ENCODE assay signal across 32 cellular contexts in genomic region chr20:54872440-54872839, GRCh38.
DNase-seq lines count a peak whose midpoint lies in the region; ATAC-seq, FAIRE-seq and TF ChIP-seq lines count a peak whose summit lies in the region.
"Had no signal": no experiment of that assay in that cellular context is flagged by ENCODE, and none has a peak within 500 bp of the region (broad histone marks: within the 10 kb centered on the region; RNA-seq: fewer than 3 reads in every experiment).

No MANE protein-coding gene starts in this region.

- no peaks in the 10 kb centered on the region for H3F3A ChIP-seq in neural progenitor cell (ENCODE audit: low read depth)

- no peaks in the 10 kb centered on the region for H3K27me3 Mint-ChIP-seq in neural progenitor cell (ENCODE audit: insufficient read depth, low read depth)
- H3K27me3 Mint-ChIP-seq: B cell; CD4-positive, alpha-beta T cell; CD4-positive, CD25-positive, alpha-beta regulatory T cell; CD8-positive, alpha-beta memory T cell had no signal

- H3K79me2 ChIP-seq in HepG2 (ENCODE audit: insufficient read depth, low read length) (no peaks in the 10 kb centered on the region), neural progenitor cell (ENCODE audit: low read depth) (no peaks in the 10 kb centered on the region)

- BruUV-seq in HepG2 (replicated peaks; lab: Mats Ljungman, UMichigan) = no TSS peak

- 4% methylated on average over 1 of the region's 1 CpG for WGBS in HepG2 (ENCODE audit: low lambda C conversion rate)
- WGBS in right lobe of liver (ENCODE audit: insufficient coverage, low coverage, low lambda C conversion rate, missing lambda C conversion rate) = 50% methylated on average over 1 of the region's 1 CpG

- H3K27me3 ChIP-seq in HepG2 (ENCODE audit: control insufficient read depth in 1 of 2, insufficient read depth in 2 of 2, low read length in 2 of 2) (no peaks in the 10 kb centered on the region), right lobe of liver (no peaks in the 10 kb centered on the region), neural progenitor cell (no peaks in the 10 kb centered on the region)
- H3K27me3 ChIP-seq: BE2C; BLaER1; BLaER1 treated with 17β-estradiol and CSF1 and Interleukin-3, amounts not matched to agents 10 nM and 100 nM had no signal

- no peak overlapping the region for H3K4me3 Mint-ChIP-seq in neural progenitor cell
- H3K4me3 Mint-ChIP-seq: B cell; CD14-positive monocyte; CD4-positive, alpha-beta memory T cell; CD4-positive, alpha-beta T cell; CD4-positive, CD25-positive, alpha-beta regulatory T cell; CD8-positive, alpha-beta memory T cell; CD8-positive, alpha-beta T cell had no signal

- H3K9me3 Mint-ChIP-seq in neural progenitor cell = no peaks in the 10 kb centered on the region

- H3K9ac ChIP-seq in HepG2 (ENCODE audit: insufficient read depth, low read depth, low read length) (no peak overlapping the region), neural progenitor cell (no peak overlapping the region)
- H3K9ac ChIP-seq: BLaER1; BLaER1 treated with 17β-estradiol and CSF1 and Interleukin-3, amounts not matched to agents 10 nM and 100 nM had no signal

- H3K4me1 ChIP-seq in HepG2 (ENCODE audit: insufficient read depth, low read length) (no peaks in the 10 kb centered on the region), right lobe of liver (no peaks in the 10 kb centered on the region), neural progenitor cell (no peaks in the 10 kb centered on the region)
- H3K4me1 ChIP-seq: A549; BE2C; BLaER1; BLaER1 treated with 17β-estradiol and CSF1 and Interleukin-3, amounts not matched to agents 10 nM and 100 nM; Caco-2 had no signal

- POLR2A ChIA-PET in HepG2 (lab: Yijun Ruan, JAX) = no interaction called here

- no peak overlapping the region for H3K27ac Mint-ChIP-seq in neural progenitor cell
- H3K27ac Mint-ChIP-seq: B cell; CD14-positive monocyte; CD4-positive, alpha-beta memory T cell; CD4-positive, alpha-beta T cell; CD4-positive, CD25-positive, alpha-beta regulatory T cell; CD8-positive, alpha-beta memory T cell; CD8-positive, alpha-beta T cell had no signal

- CTCF ChIA-PET in HepG2 (lab: Yijun Ruan, JAX; ENCODE audit: low intra/inter-chr PET ratio, low total read pairs) = no interaction called here

- no peak for DNase-seq in HepG2 (ENCODE audit: low spot score)
- no peak for DNase-seq in right lobe of liver
- no peak for DNase-seq in neural progenitor cell (ENCODE audit: low spot score)
- no peak for DNase-seq in DMS 273 (lab: John Stamatoyannopoulos, UW; ENCODE audit: unreplicated experiment)
- DNase-seq: 8988T; ACHN; AML-193; BE2C; C1 segment of cervical spinal cord; Caco-2; Calu3; CD4-positive, alpha-beta memory T cell; CD4-positive, alpha-beta T cell; CD4-positive, CD25-positive, alpha-beta regulatory T cell; CD8-positive, alpha-beta memory T cell; CD8-positive, alpha-beta T cell; COR-L47; DMS 273 treated with DMSO at 0.1 percent for 48 hours; DMS153; DMS53; DMS79; DMS79 treated with DMSO at 0.1 percent for 48 hours; DND-41; EL had no signal

- TF ChIP-seq CTCF in HepG2 (CRISPR knock-in tag; IDR thresholded peaks at IDR 0.05) (no peak), right lobe of liver (IDR thresholded peaks at IDR 0.05) (no peak), neural progenitor cell (IDR thresholded peaks at IDR 0.05) (no peak)

- H3K4me3 ChIP-seq in HepG2 (replicated peaks in 1 of 3; ENCODE audit: insufficient read depth in 1 of 3, low read depth in 2 of 3, low read length in 3 of 3) = no peak overlapping the region
- H3K4me3 ChIP-seq in right lobe of liver = no peak overlapping the region
- H3K4me3 ChIP-seq in neural progenitor cell = no peak overlapping the region
- H3K4me3 ChIP-seq: A549; BLaER1; BLaER1 treated with 17β-estradiol and CSF1 and Interleukin-3, amounts not matched to agents 10 nM and 100 nM had no signal

- no peak for TF ChIP-seq RAD21 in HepG2 (CRISPR knock-in tag; IDR thresholded peaks at IDR 0.05)

- H3K36me3 Mint-ChIP-seq in neural progenitor cell = no peaks in the 10 kb centered on the region
- H3K36me3 Mint-ChIP-seq: CD14-positive monocyte; CD4-positive, alpha-beta memory T cell; CD4-positive, CD25-positive, alpha-beta regulatory T cell; CD8-positive, alpha-beta memory T cell; CD8-positive, alpha-beta T cell had no signal

- H3K9me3 ChIP-seq in HepG2 (ENCODE audit: low read length) (peaks cover 53% of the 10 kb centered on the region), right lobe of liver (no peaks in the 10 kb centered on the region), neural progenitor cell (ENCODE audit: low read depth) (no peaks in the 10 kb centered on the region)
- H3K9me3 ChIP-seq: A549; BE2C; BLaER1; BLaER1 treated with 17β-estradiol and CSF1 and Interleukin-3, amounts not matched to agents 10 nM and 100 nM; Caco-2 had no signal

- intact Hi-C loops in HepG2 (cut with micrococcal nuclease; ENCODE audit: unreplicated experiment) (no loop called here), right lobe of liver (cut with DNase I) (no loop called here)

- H3K27ac ChIP-seq in HepG2 (ENCODE audit: extremely low read length, insufficient read depth, low read length) = no peak overlapping the region
- H3K27ac ChIP-seq in right lobe of liver = no peak overlapping the region
- no peak overlapping the region for H3K27ac ChIP-seq in neural progenitor cell
- H3K27ac ChIP-seq: 22Rv1; A549; BLaER1; BLaER1 treated with 17β-estradiol and CSF1 and Interleukin-3, amounts not matched to agents 10 nM and 100 nM; C4-2B had no signal

- H3K4me2 ChIP-seq in HepG2 (ENCODE audit: low read depth, low read length) (no peak overlapping the region), neural progenitor cell (no peak overlapping the region)
- H3K4me2 ChIP-seq: A549; BLaER1; BLaER1 treated with 17β-estradiol and CSF1 and Interleukin-3, amounts not matched to agents 10 nM and 100 nM had no signal

- FAIRE-seq in HepG2 (lab: Jason Lieb, UNC) = no peak
- FAIRE-seq: A549, D721Med had no signal

- TF ChIP-seq POLR2A in HepG2 (IDR thresholded peaks at IDR 0.05; ENCODE audit: insufficient read depth in 1 of 2, low read depth in 2 of 2, low read length in 2 of 2) = no peak
- TF ChIP-seq POLR2A in right lobe of liver (IDR thresholded peaks at IDR 0.05) = no peak

- H2AFZ ChIP-seq in HepG2 (ENCODE audit: low read length) = no peak overlapping the region
- H2AFZ ChIP-seq in neural progenitor cell (replicated peaks) = peak overlapping the region; percentile 23

- no peaks in the 10 kb centered on the region for H4K20me1 ChIP-seq in HepG2 (ENCODE audit: insufficient read depth, low read length)
- H4K20me1 ChIP-seq in neural progenitor cell (ENCODE audit: low read depth) = no peaks in the 10 kb centered on the region
- H4K20me1 ChIP-seq: BLaER1; BLaER1 treated with 17β-estradiol and CSF1 and Interleukin-3, amounts not matched to agents 10 nM and 100 nM had no signal

- H3K4me1 Mint-ChIP-seq in neural progenitor cell = no peaks in the 10 kb centered on the region
- H3K4me1 Mint-ChIP-seq: B cell; CD14-positive monocyte; CD4-positive, alpha-beta memory T cell; CD4-positive, CD25-positive, alpha-beta regulatory T cell; CD8-positive, alpha-beta memory T cell had no signal

- no peak for TF ChIP-seq EP300 in HepG2 (IDR thresholded peaks at IDR 0.05; ENCODE audit: low read depth in 2 of 2, low read length in 2 of 2)
- no peak for TF ChIP-seq EP300 in HepG2 (CRISPR knock-in tag; IDR thresholded peaks at IDR 0.05; ENCODE audit: borderline replicate concordance)

- H3K36me3 ChIP-seq in HepG2 (replicated peaks in 1 of 2; ENCODE audit: control insufficient read depth in 1 of 2, insufficient read depth in 2 of 2, low read length in 2 of 2) (no peaks in the 10 kb centered on the region), right lobe of liver (no peaks in the 10 kb centered on the region), neural progenitor cell (no peaks in the 10 kb centered on the region)
- H3K36me3 ChIP-seq: BE2C; BLaER1; BLaER1 treated with 17β-estradiol and CSF1 and Interleukin-3, amounts not matched to agents 10 nM and 100 nM had no signal

- ATAC-seq in HepG2 (no peak), right lobe of liver (no peak)
- ATAC-seq: A549; CD8-positive, alpha-beta T cell had no signal

- in situ Hi-C loops in HepG2 (cut with HindIII; ENCODE audit: extremely low pct_ligation_motif_present, low pct_unique_long_range_greater_than_20kb) = no loop called here

TF ChIP-seq in HepG2, 621 proteins besides CTCF, POLR2A, EP300 and RAD21:
- TF ChIP-seq CREM (IDR thresholded peaks at IDR 0.05) = peak; percentile 13; the same call in 1 of the 2 replicates
- no peak for TF ChIP-seq CREM (CRISPR knock-in tag; IDR thresholded peaks at IDR 0.05)
- no peak for TF ChIP-seq ZNF891 (CRISPR knock-in tag; IDR thresholded peaks at IDR 0.05)
